Comparison of ENCODE assay signal across 8 cellular contexts in the genomic region with DNA sequence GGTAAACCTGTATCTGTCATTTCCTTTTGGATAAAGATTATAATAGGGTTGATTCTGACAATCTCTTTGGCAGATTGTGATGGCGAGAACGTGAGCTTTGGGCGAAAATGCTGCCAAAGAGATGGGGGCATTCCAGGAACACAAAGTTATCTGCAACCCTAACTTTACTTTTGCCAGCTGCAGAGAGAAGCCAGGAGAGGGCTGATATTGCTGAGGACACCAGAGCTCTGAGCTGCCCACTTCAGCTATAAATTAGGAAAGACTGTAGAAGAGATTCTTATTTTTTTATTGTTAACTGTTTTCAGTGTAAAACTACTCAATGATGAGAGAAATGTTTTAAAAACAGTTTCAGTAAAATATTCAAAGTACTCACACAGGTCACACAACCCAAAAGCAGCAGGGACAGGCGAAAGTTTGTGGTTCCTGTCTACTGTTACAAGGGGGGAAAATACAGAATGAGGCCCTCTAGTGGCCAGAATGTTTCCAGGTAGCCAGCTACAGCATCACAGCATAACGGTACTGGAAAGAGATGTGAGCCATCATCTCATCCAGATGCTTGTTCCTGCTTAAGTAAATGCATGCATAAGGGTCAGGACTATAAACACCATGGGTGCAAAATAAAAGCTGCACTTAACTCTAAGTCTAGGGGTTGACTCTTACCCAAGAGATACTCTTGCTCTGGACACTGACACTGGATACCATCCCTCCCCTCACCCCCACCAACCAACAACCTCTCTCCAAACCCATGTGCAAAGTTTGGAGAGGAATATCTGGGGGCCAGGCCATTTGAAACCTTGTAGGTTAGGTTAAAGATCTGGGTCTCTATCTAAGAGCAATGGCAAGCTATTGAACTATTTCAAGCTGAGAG.
DNase-seq lines count a peak whose midpoint lies in the region; ATAC-seq and TF ChIP-seq lines count a peak whose summit lies in the region.

No MANE protein-coding gene starts in this region.

- DNase-seq in activated T-cell treated with anti-CD3 and anti-CD28 coated beads, Interleukin-2, amount 50 U/mL, for 72 hours = peak; percentile 2 to 18
- no peak for DNase-seq in activated T-cell treated with anti-CD3 and anti-CD28 coated beads for 4 hours
- DNase-seq in iPS DF 19.7 (ENCODE audit: low read depth, low spot score) = peak; percentile 17
- no peak for DNase-seq in transverse colon
- no peak for DNase-seq in dedifferentiated amniotic fluid mesenchymal stem cell (ENCODE audit: extremely low spot score)

- H3K36me3 Mint-ChIP-seq in activated T-cell treated with anti-CD3 and anti-CD28 coated beads, Interleukin-2, amount 50 U/mL, for 72 hours (ENCODE audit: insufficient read depth in 2 of 2) = peaks cover 0 to 2% of the 10 kb centered on the region in 2 donors

- no peaks in the 10 kb centered on the region for H3K4me1 Mint-ChIP-seq in activated T-cell treated with anti-CD3 and anti-CD28 coated beads, Interleukin-2, amount 50 U/mL, for 72 hours (ENCODE audit: low read depth)

- H3K9me3 Mint-ChIP-seq in activated T-cell treated with anti-CD3 and anti-CD28 coated beads, Interleukin-2, amount 50 U/mL, for 72 hours = peaks cover 6% of the 10 kb centered on the region in 2 donors

- no peaks in the 10 kb centered on the region for H3K4me1 ChIP-seq in transverse colon

- no peaks in the 10 kb centered on the region for H3K36me3 ChIP-seq in SU-DHL-6 (ENCODE audit: low read length)
- no peaks in the 10 kb centered on the region for H3K36me3 ChIP-seq in transverse colon

- H3K27me3 ChIP-seq in SU-DHL-6 (ENCODE audit: low read length) (no peaks in the 10 kb centered on the region), transverse colon (no peaks in the 10 kb centered on the region)

- no peak overlapping the region for H3K4me2 ChIP-seq in SU-DHL-6 (ENCODE audit: low read depth, low read length, poor library complexity, severe bottlenecking)

- no peaks in the 10 kb centered on the region for H3F3A ChIP-seq in SU-DHL-6 (ENCODE audit: insufficient read depth)

- H3K27ac ChIP-seq in SU-DHL-6 (ENCODE audit: low read depth, low read length) (no peak overlapping the region), transverse colon (no peak overlapping the region)

- TF ChIP-seq POLR2A in transverse colon (IDR thresholded peaks at IDR 0.05) = no peak

- no peak for TF ChIP-seq EP300 in transverse colon (IDR thresholded peaks at IDR 0.05; ENCODE audit: low read depth)

- no peak overlapping the region for H3K9ac ChIP-seq in SU-DHL-6 (ENCODE audit: low read length)

- intact Hi-C loops in transverse colon (cut with DNase I; ENCODE audit: low total_unique reads) = no loop called here

- WGBS in transverse colon (ENCODE audit: low coverage in 1 of 2), 2 donors = 56 to 65% methylated on average over 5 of the region's 5 CpGs

- ATAC-seq in activated T-cell treated with anti-CD3 and anti-CD28 coated beads, Interleukin-2, amount 50 U/mL, for 72 hours (replicated peaks in 1 of 2) = peak; percentile 43 to 53
- ATAC-seq in GM21367 (IDR thresholded peaks at IDR 0.05; ENCODE audit: unreplicated experiment) (peak; percentile 93), HG03521 (IDR thresholded peaks at IDR 0.05; ENCODE audit: unreplicated experiment) (peak; percentile 75)

- H3K4me3 ChIP-seq in SU-DHL-6 (ENCODE audit: insufficient read depth, low read length, poor library complexity, severe bottlenecking) = no peak overlapping the region
- H3K4me3 ChIP-seq in transverse colon = no peak overlapping the region

- H3K9me3 ChIP-seq in SU-DHL-6 (ENCODE audit: insufficient read depth, low read length) (no peaks in the 10 kb centered on the region), transverse colon (no peaks in the 10 kb centered on the region)

- TF ChIP-seq CTCF in SU-DHL-6 (IDR thresholded peaks at IDR 0.05; ENCODE audit: insufficient read depth, low read length, poor library complexity, severe bottlenecking) (peak; percentile 82), transverse colon (IDR thresholded peaks at IDR 0.05) (peak in 3 of 5 experiments; percentile 29 to 35 (median 32))

- no peaks in the 10 kb centered on the region for H3K27me3 Mint-ChIP-seq in activated T-cell treated with anti-CD3 and anti-CD28 coated beads, Interleukin-2, amount 50 U/mL, for 72 hours (ENCODE audit: low read depth)

- in situ Hi-C loops in transverse colon (cut with MboI; ENCODE audit: low pct_ligation_motif_present in 1 of 4, low pct_unique_long_range_greater_than_20kb in 1 of 4, low sequenced_read_pairs in 3 of 4) = no loop called here

- H3K79me2 ChIP-seq in SU-DHL-6 (ENCODE audit: insufficient read depth, low read length) = no peaks in the 10 kb centered on the region

- H2AFZ ChIP-seq in SU-DHL-6 (ENCODE audit: low read depth, low read length, severe bottlenecking) = no peak overlapping the region

- H3K27ac Mint-ChIP-seq in activated T-cell treated with anti-CD3 and anti-CD28 coated beads, Interleukin-2, amount 50 U/mL, for 72 hours = no peak overlapping the region

- no peaks in the 10 kb centered on the region for H4K20me1 ChIP-seq in SU-DHL-6 (ENCODE audit: low read depth, low read length)

- no peaks in the 10 kb centered on the region for H3K9me2 ChIP-seq in SU-DHL-6 (replicated peaks; ENCODE audit: insufficient read depth, low read length)

- H3K4me3 Mint-ChIP-seq in activated T-cell treated with anti-CD3 and anti-CD28 coated beads, Interleukin-2, amount 50 U/mL, for 72 hours = no peak overlapping the region

Comparison
In these comparisons a context has a peak if more than half of its experiments do, and no peak if none do; other contexts are left out.
1. DNase-seq: peak in activated T-cell treated with anti-CD3 and anti-CD28 coated beads, Interleukin-2, amount 50 U/mL, for 72 hours (2 of 2) and iPS DF 19.7 (single experiment); none in activated T-cell treated with anti-CD3 and anti-CD28 coated beads for 4 hours (single experiment), transverse colon (single experiment) and dedifferentiated amniotic fluid mesenchymal stem cell (single experiment).
2. Peak in every context shown above with its lines, with median percentiles within 50 percentile points of each other: ATAC-seq.